ENCODE assay signal across 18 cellular contexts in the genomic region with DNA sequence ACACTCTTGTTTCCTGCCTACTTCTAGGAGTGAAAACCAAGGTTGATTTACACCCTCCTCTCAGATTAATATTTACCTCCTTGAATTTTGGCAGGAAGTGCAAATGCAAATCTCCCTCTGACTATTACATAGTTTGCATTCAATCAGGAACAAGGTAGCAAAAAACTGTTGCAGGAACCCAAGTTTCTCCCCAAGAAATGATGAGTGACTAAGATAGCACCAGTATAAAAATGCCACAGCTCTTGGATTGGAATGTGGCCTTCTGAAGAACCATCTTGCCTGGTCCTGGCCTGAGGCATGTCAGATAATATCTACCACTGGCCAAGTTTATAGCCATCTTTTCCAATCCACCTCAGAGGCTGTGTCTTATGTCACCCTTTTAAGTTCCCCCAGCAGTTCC.
DNase-seq lines count a peak whose midpoint lies in the region; ATAC-seq, FAIRE-seq and TF ChIP-seq lines count a peak whose summit lies in the region.
"Had no signal": no experiment of that assay in that cellular context is flagged by ENCODE, and none has a peak within 500 bp of the region (broad histone marks: within the 10 kb centered on the region; RNA-seq: fewer than 3 reads in every experiment).

No MANE protein-coding gene starts in this region.

- H2BK12ac ChIP-seq in trophoblast cell (ENCODE audit: low read length) = no peak overlapping the region

- dilution Hi-C loops in endothelial cell of umbilical vein (cut with MboI; ENCODE audit: extremely low pct_ligation_motif_present, low sequenced_read_pairs) = no loop called here

- no peak overlapping the region for H4K91ac ChIP-seq in trophoblast cell (ENCODE audit: low read depth, low read length)

- no peaks in the 10 kb centered on the region for H4K20me1 ChIP-seq in endothelial cell of umbilical vein (replicated peaks; ENCODE audit: control insufficient read depth, extremely low read depth, insufficient read depth, low read length)

- CTCF ChIA-PET in endothelial cell of umbilical vein (lab: Charles Lee) (no interaction called here), GM10248 (lab: Yijun Ruan, JAX) (no interaction called here)

- no peak overlapping the region for H2BK5ac ChIP-seq in trophoblast cell (ENCODE audit: low read depth, low read length, poor library complexity)

- H3K4me1 ChIP-seq in endothelial cell of umbilical vein (ENCODE audit: control insufficient read depth, extremely low read depth, insufficient read depth, low read length) (peaks cover 9% of the 10 kb centered on the region), trophoblast cell (ENCODE audit: control insufficient read depth in 1 of 2, insufficient read depth in 2 of 2, low read length in 2 of 2) (peaks cover 13 to 25% of the 10 kb centered on the region in 2 experiments), foreskin keratinocyte (no peaks in the 10 kb centered on the region)

- H3K79me1 ChIP-seq in trophoblast cell (ENCODE audit: low read length) = peaks cover 12% of the 10 kb centered on the region

- H3K4me2 ChIP-seq in endothelial cell of umbilical vein (ENCODE audit: insufficient read depth, low read length) (peak overlapping the region; percentile 18), trophoblast cell (ENCODE audit: low read length) (no peak overlapping the region)

- H4K8ac ChIP-seq in trophoblast cell (ENCODE audit: low read depth, low read length) = no peak overlapping the region

- no TSS peak for BruUV-seq in endothelial cell of umbilical vein (replicated peaks; lab: Mats Ljungman, UMichigan)

- no peak overlapping the region for H3K4me3 ChIP-seq in endothelial cell of umbilical vein (replicated peaks in 1 of 3; ENCODE audit: insufficient read depth in 1 of 3, low read depth in 1 of 3, low read length in 3 of 3)
- H3K4me3 ChIP-seq in trophoblast cell (ENCODE audit: low read depth, low read length) = no peak overlapping the region
- H3K4me3 ChIP-seq: K562 had no signal

- no peak for TF ChIP-seq POLR2A in endothelial cell of umbilical vein (IDR thresholded peaks at IDR 0.05; ENCODE audit: low read depth, low read length)

- H3K9me3 ChIP-seq in endothelial cell of umbilical vein (replicated peaks; ENCODE audit: control insufficient read depth, insufficient read depth, low read length) (no peaks in the 10 kb centered on the region), trophoblast cell (ENCODE audit: insufficient read depth, low read depth, low read length) (peaks cover 3% of the 10 kb centered on the region)

- intact Hi-C loops in endothelial cell of umbilical vein (cut with micrococcal nuclease) = no loop called here

- no peak overlapping the region for H2BK120ac ChIP-seq in trophoblast cell (ENCODE audit: insufficient read depth, low read length, poor library complexity)

- no peak overlapping the region for H2AFZ ChIP-seq in endothelial cell of umbilical vein (ENCODE audit: low read depth, low read length)
- H2AFZ ChIP-seq in trophoblast cell (ENCODE audit: insufficient read depth, low read length, poor library complexity) = no peak overlapping the region

- no peak overlapping the region for H3K23ac ChIP-seq in trophoblast cell (ENCODE audit: low read length)

- POLR2A ChIA-PET in endothelial cell of umbilical vein (lab: Charles Lee) = no interaction called here
- POLR2A ChIA-PET in GM10248 (lab: Yijun Ruan, JAX) = no interaction called here

- H3K36me3 ChIP-seq in endothelial cell of umbilical vein (ENCODE audit: control insufficient read depth in 2 of 2, extremely low read depth in 1 of 2, insufficient read depth in 2 of 2, low read length in 2 of 2) = no peaks in the 10 kb centered on the region
- no peaks in the 10 kb centered on the region for H3K36me3 ChIP-seq in trophoblast cell (ENCODE audit: control insufficient read depth in 1 of 2, insufficient read depth in 2 of 2, low read length in 2 of 2)

- no peak overlapping the region for H3K27ac ChIP-seq in endothelial cell of umbilical vein (ENCODE audit: insufficient read depth, low read depth, low read length)
- peak overlapping the region; percentile 50 for H3K27ac ChIP-seq in trophoblast cell (ENCODE audit: low read depth, low read length)
- H3K27ac ChIP-seq in foreskin keratinocyte = no peak overlapping the region
- H3K27ac ChIP-seq: HL-60 had no signal

- no peak overlapping the region for H4K12ac ChIP-seq in trophoblast cell (ENCODE audit: low read depth, low read length)

- H3K79me2 ChIP-seq in endothelial cell of umbilical vein (ENCODE audit: control insufficient read depth, insufficient read depth, low read length) (no peaks in the 10 kb centered on the region), trophoblast cell (ENCODE audit: control insufficient read depth, insufficient read depth, low read length, poor library complexity) (no peaks in the 10 kb centered on the region)

- peak; percentile 51 for ATAC-seq in GM21423 (IDR thresholded peaks at IDR 0.05; ENCODE audit: unreplicated experiment)
- no peak for ATAC-seq in foreskin keratinocyte
- no peak for ATAC-seq in left lobe of liver
- ATAC-seq: K562 had no signal

- H3K9ac ChIP-seq in endothelial cell of umbilical vein (replicated peaks; ENCODE audit: extremely low read depth, insufficient read depth, low read length) (no peak overlapping the region), trophoblast cell (ENCODE audit: low read length) (no peak overlapping the region)

- H2AK5ac ChIP-seq in trophoblast cell (ENCODE audit: low read length) = no peak overlapping the region

- no peak overlapping the region for H3K4ac ChIP-seq in trophoblast cell (ENCODE audit: low read depth, low read length)

- H3K9me1 ChIP-seq in endothelial cell of umbilical vein (replicated peaks; ENCODE audit: control insufficient read depth, extremely low read depth, insufficient read depth, low read length) = no peaks in the 10 kb centered on the region

- H3K27me3 ChIP-seq in endothelial cell of umbilical vein (ENCODE audit: control insufficient read depth in 2 of 2, insufficient read depth in 2 of 2, low read length in 2 of 2) (no peaks in the 10 kb centered on the region), trophoblast cell (ENCODE audit: insufficient read depth, low read length) (no peaks in the 10 kb centered on the region), foreskin keratinocyte (no peaks in the 10 kb centered on the region)

- peak; percentile 73 for DNase-seq in EL
- no peak for DNase-seq in endothelial cell of umbilical vein (ENCODE audit: low read depth, low spot score)
- peak; percentile 86 to 91 for DNase-seq in trophoblast cell
- no peak for DNase-seq in GM10248 (ENCODE audit: extremely low spot score)
- DNase-seq in foreskin keratinocyte = no peak
- DNase-seq in left lobe of liver (ENCODE audit: low spot score) = no peak
- DNase-seq: 8988T; C1 segment of cervical spinal cord; Calu3; CD4-positive, alpha-beta T cell; DMS79; GF-D8; HCEC 1CT; HFFc6 had no signal

- TF ChIP-seq CTCF in endothelial cell of umbilical vein (IDR thresholded peaks at IDR 0.05; ENCODE audit: extremely low read depth in 1 of 2, insufficient read depth in 1 of 2, low read depth in 1 of 2, low read length in 2 of 2) (no peak), GM10248 (IDR thresholded peaks at IDR 0.05; ENCODE audit: control extremely low read depth, extremely low read depth, low read depth, missing control alignments) (no peak), foreskin keratinocyte (conservative IDR thresholded peaks at IDR 0.05) (no peak)

- no peak overlapping the region for H3K18ac ChIP-seq in trophoblast cell (ENCODE audit: low read length)

- FAIRE-seq in endothelial cell of umbilical vein (lab: Jason Lieb, UNC) = no peak
- FAIRE-seq: H1, K562 had no signal

- no peak overlapping the region for H3K14ac ChIP-seq in trophoblast cell (ENCODE audit: low read length)

TF ChIP-seq in endothelial cell of umbilical vein, 7 proteins besides CTCF, POLR2A, EP300 and RAD21:
- no peak for TF ChIP-seq GATA2 (IDR thresholded peaks at IDR 0.05; ENCODE audit: insufficient read depth, insufficient read length, low read depth, low read length)
- no peak for TF ChIP-seq MAX (IDR thresholded peaks at IDR 0.05; ENCODE audit: insufficient read depth, insufficient read length)
- TF ChIP-seq MYC (IDR thresholded peaks at IDR 0.05; ENCODE audit: low read depth, low read length) = no peak
- TF ChIP-seq FOS (IDR thresholded peaks at IDR 0.05; ENCODE audit: borderline replicate concordance, insufficient read depth, low read length) = no peak
- no peak for TF ChIP-seq EZH2 (IDR thresholded peaks at IDR 0.05; ENCODE audit: borderline replicate concordance, low read depth, low read length, severe bottlenecking)
- TF ChIP-seq JUN (IDR thresholded peaks at IDR 0.05; ENCODE audit: borderline replicate concordance, insufficient read depth, insufficient read length, low read depth) = no peak
- TF ChIP-seq POLR2AphosphoS5 (IDR thresholded peaks at IDR 0.05; ENCODE audit: insufficient read depth, low read depth, low read length) = no peak
TF ChIP-seq in endothelial cell of umbilical vein: peak in this region for 0.

Comparison
In these comparisons a context has a peak if more than half of its experiments do, and no peak if none do; other contexts are left out.
1. DNase-seq: peak in EL (single experiment) and trophoblast cell (2 of 2); none in endothelial cell of umbilical vein (single experiment), GM10248 (single experiment), foreskin keratinocyte (0 of 2) and left lobe of liver (single experiment).